In genomic region chr5:52580921-52581320, GRCh38 we compare ENCODE assay signal across 22 cellular contexts.
DNase-seq lines count a peak whose midpoint lies in the region; FAIRE-seq and TF ChIP-seq lines count a peak whose summit lies in the region.
"Had no signal": no experiment of that assay in that cellular context is flagged by ENCODE, and none has a peak within 500 bp of the region (broad histone marks: within the 10 kb centered on the region; RNA-seq: fewer than 3 reads in every experiment).

No MANE protein-coding gene starts in this region.

- H3K9me2 ChIP-seq in OCI-LY7 (ENCODE audit: insufficient read depth, low read length) = no peaks in the 10 kb centered on the region

- no peaks in the 10 kb centered on the region for H4K20me1 ChIP-seq in keratinocyte (ENCODE audit: control insufficient read depth, extremely low read depth, insufficient read depth, low read length)
- no peaks in the 10 kb centered on the region for H4K20me1 ChIP-seq in OCI-LY7 (ENCODE audit: insufficient read depth, low read length)
- H4K20me1 ChIP-seq: BLaER1 had no signal

- TF ChIP-seq CTCF in Calu3 (IDR thresholded peaks at IDR 0.05; ENCODE audit: unreplicated experiment) (no peak), astrocyte of the cerebellum (IDR thresholded peaks at IDR 0.05; ENCODE audit: low read depth, low read length, missing control alignments) (no peak), keratinocyte (optimal IDR thresholded peaks at IDR 0.05 in 1 of 3, IDR thresholded peaks at IDR 0.05 in 1 of 3, conservative IDR thresholded peaks at IDR 0.05 in 1 of 3; ENCODE audit: extremely low read depth in 1 of 3, insufficient read depth in 2 of 3, low read length in 3 of 3) (no peak), Peyer's patch (IDR thresholded peaks at IDR 0.05) (no peak), OCI-LY7 (conservative IDR thresholded peaks at IDR 0.05; ENCODE audit: low read length) (no peak)

- DNase-seq in Calu3 (peak; percentile 43), HS-5 (ENCODE audit: low read depth) (peak; percentile 66), astrocyte of the cerebellum (ENCODE audit: low read depth) (peak; percentile 95), keratinocyte (ENCODE audit: low read depth, low spot score) (peak; percentile 0), Peyer's patch (no peak), globus pallidus (ENCODE audit: low spot score) (no peak), OCI-LY7 (ENCODE audit: low spot score) (no peak)
- DNase-seq in effector CD4-positive, alpha-beta T cell = no peak
- DNase-seq: activated CD8-positive, alpha-beta memory T cell treated with anti-CD3 and anti-CD28 coated beads, Interleukin-2, amount 50 U/mL, for 4 hours; activated naive CD4-positive, alpha-beta T cell treated with anti-CD3 and anti-CD28 coated beads, Interleukin-2, amount 10 ng/mL, durations not matched to agents 7 days and 5 days; islet precursor cell; mucosa of descending colon; NCI-H187 treated with DMSO at 0.1 percent for 48 hours; NCI-H526; T-helper 17 cell had no signal

- POLR2A ChIA-PET in OCI-LY7 (lab: Charles Lee) = no interaction called here

- H2AFZ ChIP-seq in keratinocyte (ENCODE audit: control insufficient read depth, low read length) (no peak overlapping the region), OCI-LY7 (ENCODE audit: low read length) (no peak overlapping the region)

- no peak overlapping the region for H3K4me2 ChIP-seq in keratinocyte (ENCODE audit: control insufficient read depth, extremely low read depth, insufficient read depth, low read depth, low read length)
- no peak overlapping the region for H3K4me2 ChIP-seq in OCI-LY7 (ENCODE audit: low read length)
- H3K4me2 ChIP-seq: BLaER1 had no signal

- H3K4me3 ChIP-seq in astrocyte of the cerebellum (ENCODE audit: low read depth, low read length) (no peak overlapping the region), keratinocyte (ENCODE audit: control insufficient read depth in 2 of 3, extremely low read depth in 1 of 3, insufficient read depth in 2 of 3, low read depth in 1 of 3, low read length in 3 of 3) (no peak overlapping the region), Peyer's patch (no peak overlapping the region), OCI-LY7 (ENCODE audit: low read depth, low read length, poor library complexity, severe bottlenecking) (no peak overlapping the region)
- H3K4me3 ChIP-seq: BLaER1, heart left ventricle, mucosa of descending colon, skin epidermis had no signal

- dilution Hi-C loops in keratinocyte (cut with MboI; ENCODE audit: extremely low pct_ligation_motif_present, low sequenced_read_pairs) = no loop called here

- no peaks in the 10 kb centered on the region for H3K9me3 ChIP-seq in keratinocyte (ENCODE audit: control insufficient read depth, low read depth, low read length)
- no peaks in the 10 kb centered on the region for H3K9me3 ChIP-seq in Peyer's patch
- no peaks in the 10 kb centered on the region for H3K9me3 ChIP-seq in OCI-LY7 (ENCODE audit: low read length)
- H3K9me3 ChIP-seq: BLaER1, heart left ventricle, mucosa of descending colon had no signal

- CTCF ChIA-PET in Calu3 (lab: Charles Lee) = no interaction called here
- CTCF ChIA-PET in OCI-LY7 (lab: Charles Lee; ENCODE audit: unreplicated experiment) = no interaction called here

- no peak for TF ChIP-seq POLR2A in Peyer's patch (IDR thresholded peaks at IDR 0.05)

- no peak overlapping the region for H3K27ac ChIP-seq in keratinocyte (ENCODE audit: control insufficient read depth, insufficient read depth, low read length)
- no peak overlapping the region for H3K27ac ChIP-seq in Peyer's patch
- H3K27ac ChIP-seq in OCI-LY7 (ENCODE audit: low read depth, low read length, poor library complexity, severe bottlenecking) = no peak overlapping the region
- H3K27ac ChIP-seq: BLaER1, heart left ventricle, HL-60, skin epidermis had no signal

- no peaks in the 10 kb centered on the region for H3K27me3 ChIP-seq in keratinocyte (ENCODE audit: control insufficient read depth, extremely low read depth, insufficient read depth, low read length)
- no peaks in the 10 kb centered on the region for H3K27me3 ChIP-seq in Peyer's patch
- H3K27me3 ChIP-seq: BLaER1 had no signal

- in situ Hi-C loops in astrocyte of the cerebellum (cut with HindIII; ENCODE audit: low sequenced_read_pairs) = no loop called here

- H3K79me2 ChIP-seq in keratinocyte (ENCODE audit: control insufficient read depth, insufficient read depth, low read length) (no peaks in the 10 kb centered on the region), OCI-LY7 (ENCODE audit: insufficient read depth, low read depth, low read length) (no peaks in the 10 kb centered on the region)

- H3K4me3 Mint-ChIP-seq in Calu3 (ENCODE audit: low read depth, unreplicated experiment) = no peak overlapping the region
- H3K4me3 Mint-ChIP-seq: activated naive CD4-positive, alpha-beta T cell treated with anti-CD3 and anti-CD28 coated beads, Interleukin-2, amount 10 ng/mL, durations not matched to agents 7 days and 5 days; stimulated activated memory B cell treated with anti-CD40 and anti-IgM and Interleukin-4, amounts not matched to agents 10 μg/mL and 1 μg/mL and 100 μg/mL, for 72 hours; T-helper 17 cell; type B pancreatic cell had no signal

- FAIRE-seq in keratinocyte (lab: Jason Lieb, UNC) = no peak
- FAIRE-seq: H1 had no signal

- H3K4me1 ChIP-seq in keratinocyte (ENCODE audit: control insufficient read depth, extremely low read depth, insufficient read depth, low read length) (no peaks in the 10 kb centered on the region), Peyer's patch (no peaks in the 10 kb centered on the region), OCI-LY7 (ENCODE audit: insufficient read depth, low read length, poor library complexity, severe bottlenecking) (no peaks in the 10 kb centered on the region)
- H3K4me1 ChIP-seq: heart left ventricle had no signal

- no peak overlapping the region for H3K9ac ChIP-seq in keratinocyte (ENCODE audit: control insufficient read depth, extremely low read depth, insufficient read depth, low read length)
- H3K9ac ChIP-seq: BLaER1 had no signal

- H3K36me3 ChIP-seq in keratinocyte (ENCODE audit: control insufficient read depth in 2 of 2, extremely low read depth in 1 of 2, insufficient read depth in 2 of 2, low read length in 2 of 2) = no peaks in the 10 kb centered on the region
- no peaks in the 10 kb centered on the region for H3K36me3 ChIP-seq in Peyer's patch
- H3K36me3 ChIP-seq in OCI-LY7 (ENCODE audit: insufficient read depth, low read length) = no peaks in the 10 kb centered on the region
- H3K36me3 ChIP-seq: BLaER1, heart left ventricle had no signal

- intact Hi-C loops in Calu3 (cut with micrococcal nuclease; ENCODE audit: unreplicated experiment) (no loop called here), OCI-LY7 (cut with micrococcal nuclease; ENCODE audit: unreplicated experiment) (no loop called here)

- no peak overlapping the region for H3K27ac Mint-ChIP-seq in Calu3 (ENCODE audit: unreplicated experiment)
- H3K27ac Mint-ChIP-seq: activated naive CD4-positive, alpha-beta T cell treated with anti-CD3 and anti-CD28 coated beads, Interleukin-2, amount 10 ng/mL, durations not matched to agents 7 days and 5 days; stimulated activated memory B cell treated with anti-CD40 and anti-IgM and Interleukin-4, amounts not matched to agents 10 μg/mL and 1 μg/mL and 100 μg/mL, for 72 hours; T-helper 17 cell; type B pancreatic cell had no signal

- peaks cover 14% of the 10 kb centered on the region for H3K36me3 Mint-ChIP-seq in Calu3 (ENCODE audit: insufficient read depth, unreplicated experiment)
- H3K36me3 Mint-ChIP-seq: activated naive CD4-positive, alpha-beta T cell treated with anti-CD3 and anti-CD28 coated beads, Interleukin-2, amount 10 ng/mL, durations not matched to agents 7 days and 5 days; stimulated activated memory B cell treated with anti-CD40 and anti-IgM and Interleukin-4, amounts not matched to agents 10 μg/mL and 1 μg/mL and 100 μg/mL, for 72 hours; type B pancreatic cell had no signal

- H3K9me1 ChIP-seq in keratinocyte (ENCODE audit: control insufficient read depth, extremely low read depth, insufficient read depth, low read length) = no peaks in the 10 kb centered on the region

- peaks cover 44% of the 10 kb centered on the region for H3K4me1 Mint-ChIP-seq in Calu3 (ENCODE audit: low read depth, unreplicated experiment)
- H3K4me1 Mint-ChIP-seq: activated naive CD4-positive, alpha-beta T cell treated with anti-CD3 and anti-CD28 coated beads, Interleukin-2, amount 10 ng/mL, durations not matched to agents 7 days and 5 days; stimulated activated memory B cell treated with anti-CD40 and anti-IgM and Interleukin-4, amounts not matched to agents 10 μg/mL and 1 μg/mL and 100 μg/mL, for 72 hours; T-helper 17 cell had no signal

- no peaks in the 10 kb centered on the region for H3K9me3 Mint-ChIP-seq in Calu3 (ENCODE audit: low read depth, unreplicated experiment)
- H3K9me3 Mint-ChIP-seq: activated naive CD4-positive, alpha-beta T cell treated with anti-CD3 and anti-CD28 coated beads, Interleukin-2, amount 10 ng/mL, durations not matched to agents 7 days and 5 days; stimulated activated memory B cell treated with anti-CD40 and anti-IgM and Interleukin-4, amounts not matched to agents 10 μg/mL and 1 μg/mL and 100 μg/mL, for 72 hours; type B pancreatic cell had no signal

- BruUV-seq in Calu3 (replicated peaks; lab: Mats Ljungman, UMichigan) (no TSS peak), OCI-LY7 (replicated peaks; lab: Mats Ljungman, UMichigan) (no TSS peak)

- no peaks in the 10 kb centered on the region for H3K27me3 Mint-ChIP-seq in Calu3 (ENCODE audit: unreplicated experiment)
- H3K27me3 Mint-ChIP-seq: activated naive CD4-positive, alpha-beta T cell treated with anti-CD3 and anti-CD28 coated beads, Interleukin-2, amount 10 ng/mL, durations not matched to agents 7 days and 5 days; stimulated activated memory B cell treated with anti-CD40 and anti-IgM and Interleukin-4, amounts not matched to agents 10 μg/mL and 1 μg/mL and 100 μg/mL, for 72 hours; type B pancreatic cell had no signal

Comparison
In these comparisons a context has a peak if more than half of its experiments do, and no peak if none do; other contexts are left out.
1. DNase-seq: peak in Calu3 (single experiment), HS-5 (single experiment), astrocyte of the cerebellum (single experiment) and keratinocyte (single experiment); none in effector CD4-positive, alpha-beta T cell (single experiment), Peyer's patch (0 of 3), globus pallidus (single experiment) and OCI-LY7 (single experiment).